Comparison of ENCODE assay signal across 2 cellular contexts in the genomic region with DNA sequence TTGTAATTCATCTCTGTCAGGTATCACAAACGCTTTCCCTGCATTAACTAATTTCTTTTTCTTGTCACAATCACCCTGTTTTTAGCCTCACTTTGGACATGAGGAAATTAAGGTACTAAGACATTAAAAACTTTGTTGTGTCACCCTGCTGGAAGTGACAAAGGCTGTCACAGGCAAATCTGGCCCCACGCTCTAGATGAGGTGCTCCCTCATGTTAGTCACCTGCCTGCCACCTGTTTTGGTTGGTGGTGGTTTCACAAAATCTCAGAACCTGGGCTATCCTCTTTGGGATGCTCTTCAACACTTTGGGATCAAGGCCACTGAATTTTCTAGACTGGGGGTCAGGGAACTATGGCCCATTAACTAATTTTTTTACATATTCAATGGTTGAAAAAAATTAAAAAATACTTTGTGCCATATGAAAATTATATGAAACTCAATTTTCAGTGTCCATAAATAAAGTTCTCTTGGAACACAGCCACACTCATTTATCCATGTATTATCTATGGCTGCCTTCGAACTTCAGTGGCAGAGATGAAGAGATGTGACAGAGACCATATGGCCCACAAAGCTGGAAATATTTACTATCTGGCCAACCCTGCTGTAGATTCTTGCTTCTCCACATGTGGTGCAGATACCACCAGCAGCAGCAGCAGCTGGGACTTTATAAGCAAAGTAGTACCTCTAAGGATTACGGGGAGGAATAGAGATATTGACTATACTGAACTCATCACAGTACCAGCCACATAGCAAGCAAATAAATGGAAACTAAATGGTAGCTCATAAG.
TF ChIP-seq lines count a peak whose summit lies in the region.

No MANE protein-coding gene starts in this region.

TF ChIP-seq in H1, 55 proteins besides CTCF, POLR2A, EP300 and RAD21:
- no peak for TF ChIP-seq RNF2 (IDR thresholded peaks at IDR 0.05; ENCODE audit: borderline replicate concordance, low read depth, low read length, missing control alignments, poor library complexity, severe bottlenecking)

TF ChIP-seq in WTC11, 78 proteins besides CTCF, POLR2A, EP300 and RAD21:
- TF ChIP-seq ZNF416 (CRISPR knock-in tag; IDR thresholded peaks at IDR 0.05) (no peak), NR3C1 (CRISPR knock-in tag; conservative IDR thresholded peaks at IDR 0.05; ENCODE audit: low read depth) (no peak), ZNF121 (CRISPR knock-in tag; IDR thresholded peaks at IDR 0.05) (no peak), ZSCAN18 (CRISPR knock-in tag; IDR thresholded peaks at IDR 0.05) (no peak)
- TF ChIP-seq, protein P1, sequence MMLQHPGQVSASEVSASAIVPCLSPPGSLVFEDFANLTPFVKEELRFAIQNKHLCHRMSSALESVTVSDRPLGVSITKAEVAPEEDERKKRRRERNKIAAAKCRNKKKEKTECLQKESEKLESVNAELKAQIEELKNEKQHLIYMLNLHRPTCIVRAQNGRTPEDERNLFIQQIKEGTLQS (CRISPR knock-in tag; conservative IDR thresholded peaks at IDR 0.05), result no peak
- TF ChIP-seq, protein P2, sequence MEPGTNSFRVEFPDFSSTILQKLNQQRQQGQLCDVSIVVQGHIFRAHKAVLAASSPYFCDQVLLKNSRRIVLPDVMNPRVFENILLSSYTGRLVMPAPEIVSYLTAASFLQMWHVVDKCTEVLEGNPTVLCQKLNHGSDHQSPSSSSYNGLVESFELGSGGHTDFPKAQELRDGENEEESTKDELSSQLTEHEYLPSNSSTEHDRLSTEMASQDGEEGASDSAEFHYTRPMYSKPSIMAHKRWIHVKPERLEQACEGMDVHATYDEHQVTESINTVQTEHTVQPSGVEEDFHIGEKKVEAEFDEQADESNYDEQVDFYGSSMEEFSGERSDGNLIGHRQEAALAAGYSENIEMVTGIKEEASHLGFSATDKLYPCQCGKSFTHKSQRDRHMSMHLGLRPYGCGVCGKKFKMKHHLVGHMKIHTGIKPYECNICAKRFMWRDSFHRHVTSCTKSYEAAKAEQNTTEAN (CRISPR knock-in tag; IDR thresholded peaks at IDR 0.05), result no peak
